Comparison of ENCODE assay signal across 13 cellular contexts in genomic region chr16:30428055-30428454, GRCh38. TPM values are rescaled to one million over a fixed set of nuclear protein-coding genes. Genes with fewer than 3 reads are reported as not detected.
DNase-seq lines count a peak whose midpoint lies in the region; ATAC-seq lines count a peak whose summit lies in the region.
"Had no signal": no experiment of that assay in that cellular context is flagged by ENCODE, and none has a peak within 500 bp of the region (broad histone marks: within the 10 kb centered on the region; RNA-seq: fewer than 3 reads in every experiment).

No MANE protein-coding gene starts in this region.

- no peak overlapping the region for H3K4me3 ChIP-seq in CD4-positive, CD25-positive, alpha-beta regulatory T cell (ENCODE audit: low read depth, low read length)
- H3K4me3 ChIP-seq: testis had no signal

- no peak for DNase-seq in CD4-positive, CD25-positive, alpha-beta regulatory T cell
- no peak for DNase-seq in GM19238 (ENCODE audit: insufficient read length, low spot score)
- DNase-seq in NCI-H524 (lab: John Stamatoyannopoulos, UW), result no peak
- DNase-seq: COR-L47, heart left ventricle, left colon, NCI-H526, testis had no signal

- intact Hi-C loops in dendritic cell treated with granulocyte-macrophage colony-stimulating factor and Interleukin-4, amounts not matched to agents 40 ng/mL and 50 ng/mL, for 4 days (cut with micrococcal nuclease), result no loop called here

- H3K27me3 Mint-ChIP-seq in CD4-positive, CD25-positive, alpha-beta regulatory T cell, result no peaks in the 10 kb centered on the region
- no peaks in the 10 kb centered on the region for H3K27me3 Mint-ChIP-seq in IgD-negative memory B cell
- H3K27me3 Mint-ChIP-seq in dendritic cell treated with granulocyte-macrophage colony-stimulating factor and Interleukin-4, amounts not matched to agents 40 ng/mL and 50 ng/mL, for 4 days, result no peaks in the 10 kb centered on the region

- peaks cover 16% of the 10 kb centered on the region for H3K36me3 ChIP-seq in CD4-positive, CD25-positive, alpha-beta regulatory T cell (ENCODE audit: control insufficient read depth, insufficient read depth, low read length)

- H3K4me1 ChIP-seq in CD4-positive, CD25-positive, alpha-beta regulatory T cell (ENCODE audit: control insufficient read depth, insufficient read depth, low read length, poor library complexity, severe bottlenecking), result peaks cover 20% of the 10 kb centered on the region

- H3K36me3 Mint-ChIP-seq in CD4-positive, CD25-positive, alpha-beta regulatory T cell, result peaks cover 25% of the 10 kb centered on the region
- peaks cover 4% of the 10 kb centered on the region for H3K36me3 Mint-ChIP-seq in IgD-negative memory B cell
- peaks cover 32% of the 10 kb centered on the region for H3K36me3 Mint-ChIP-seq in dendritic cell treated with granulocyte-macrophage colony-stimulating factor and Interleukin-4, amounts not matched to agents 40 ng/mL and 50 ng/mL, for 4 days (ENCODE audit: low read depth)

- H3K9me3 Mint-ChIP-seq in CD4-positive, CD25-positive, alpha-beta regulatory T cell, result no peaks in the 10 kb centered on the region
- no peaks in the 10 kb centered on the region for H3K9me3 Mint-ChIP-seq in IgD-negative memory B cell
- H3K9me3 Mint-ChIP-seq in dendritic cell treated with granulocyte-macrophage colony-stimulating factor and Interleukin-4, amounts not matched to agents 40 ng/mL and 50 ng/mL, for 4 days, result no peaks in the 10 kb centered on the region

- peaks cover 4 to 12% (median 9%) of the 10 kb centered on the region in 4 donors for H3K4me1 Mint-ChIP-seq in CD4-positive, CD25-positive, alpha-beta regulatory T cell
- H3K4me1 Mint-ChIP-seq in IgD-negative memory B cell, result peaks cover 0 to 13% (median 12%) of the 10 kb centered on the region in 3 donors
- H3K4me1 Mint-ChIP-seq in dendritic cell treated with granulocyte-macrophage colony-stimulating factor and Interleukin-4, amounts not matched to agents 40 ng/mL and 50 ng/mL, for 4 days (ENCODE audit: low read depth), result peaks cover 12% of the 10 kb centered on the region

- H3K4me3 Mint-ChIP-seq in CD4-positive, CD25-positive, alpha-beta regulatory T cell, result peak overlapping the region in 3 of 4 donors; percentile 61 to 71 (median 65)
- peak overlapping the region in 3 of 4 donors; percentile 41 to 86 (median 74) for H3K4me3 Mint-ChIP-seq in IgD-negative memory B cell
- H3K4me3 Mint-ChIP-seq in dendritic cell treated with granulocyte-macrophage colony-stimulating factor and Interleukin-4, amounts not matched to agents 40 ng/mL and 50 ng/mL, for 4 days, result no peak overlapping the region

- ATAC-seq in CD4-positive, CD25-positive, alpha-beta regulatory T cell (ENCODE audit: low read depth in 2 of 2), result no peak
- ATAC-seq in GM18907 (IDR thresholded peaks at IDR 0.05; ENCODE audit: unreplicated experiment), result no peak
- ATAC-seq: heart left ventricle, left colon had no signal

- peak overlapping the region; percentile 7 to 63 (median 28) for H3K27ac Mint-ChIP-seq in CD4-positive, CD25-positive, alpha-beta regulatory T cell
- H3K27ac Mint-ChIP-seq in IgD-negative memory B cell, result peak overlapping the region in 2 of 3 donors; percentile 6 to 59
- H3K27ac Mint-ChIP-seq in dendritic cell treated with granulocyte-macrophage colony-stimulating factor and Interleukin-4, amounts not matched to agents 40 ng/mL and 50 ng/mL, for 4 days, result peak overlapping the region; percentile 2

- no peaks in the 10 kb centered on the region for H3K27me3 ChIP-seq in CD4-positive, CD25-positive, alpha-beta regulatory T cell (ENCODE audit: control insufficient read depth, insufficient read depth, low read length)
- H3K27me3 ChIP-seq: heart left ventricle, testis had no signal

- no peaks in the 10 kb centered on the region for H3K9me3 ChIP-seq in CD4-positive, CD25-positive, alpha-beta regulatory T cell (ENCODE audit: control insufficient read depth in 2 of 2, low read length in 2 of 2)
- H3K9me3 ChIP-seq: heart left ventricle, testis had no signal

- H3K27ac ChIP-seq in CD4-positive, CD25-positive, alpha-beta regulatory T cell (ENCODE audit: insufficient read depth, low read length, poor library complexity, severe bottlenecking), result no peak overlapping the region
- H3K27ac ChIP-seq: testis had no signal

RNA-seq across cellular contexts. Expression of gene DCTPP1, which starts 1.8 kb away (rescaled TPM):
- 20.1 TPM for total RNA-seq in CD4-positive, CD25-positive, alpha-beta regulatory T cell
- polyA plus RNA-seq in CD4-positive, CD25-positive, alpha-beta regulatory T cell, result 100 to 1,000 TPM in 3 of 4 donors, 10 to 100 TPM in 1; 93.5 to 110 (median 103) TPM
- polyA plus RNA-seq in IgD-negative memory B cell, result 137 TPM

RNA-seq across cellular contexts. Expression of gene SEPHS2, which starts 17.6 kb away (rescaled TPM):
- total RNA-seq in CD4-positive, CD25-positive, alpha-beta regulatory T cell, result 26.0 TPM
- 10 to 100 TPM; 76.4 to 89.8 (median 81.5) TPM for polyA plus RNA-seq in CD4-positive, CD25-positive, alpha-beta regulatory T cell
- polyA plus RNA-seq in IgD-negative memory B cell, result 64.0 TPM

RNA-seq across cellular contexts. Expression of gene ZNF771, which starts 20.6 kb away (rescaled TPM):
- total RNA-seq in CD4-positive, CD25-positive, alpha-beta regulatory T cell, result 2.3 TPM
- 1 to 10 TPM; 1.7 to 3.8 (median 3.3) TPM for polyA plus RNA-seq in CD4-positive, CD25-positive, alpha-beta regulatory T cell
- 4.8 TPM for polyA plus RNA-seq in IgD-negative memory B cell

RNA-seq across cellular contexts. Expression of gene ZNF48, which starts 32.8 kb away (rescaled TPM):
- total RNA-seq in CD4-positive, CD25-positive, alpha-beta regulatory T cell, result 6.0 TPM
- polyA plus RNA-seq in CD4-positive, CD25-positive, alpha-beta regulatory T cell, result 1 to 10 TPM; 4.5 to 8.0 (median 6.7) TPM
- polyA plus RNA-seq in IgD-negative memory B cell, result 9.7 TPM

RNA-seq across cellular contexts. Expression of gene ITGAL, which starts 44.5 kb away (rescaled TPM):
- total RNA-seq in CD4-positive, CD25-positive, alpha-beta regulatory T cell, result 393 TPM
- 100 to 1,000 TPM; 106 to 155 (median 116) TPM for polyA plus RNA-seq in CD4-positive, CD25-positive, alpha-beta regulatory T cell
- polyA plus RNA-seq in IgD-negative memory B cell, result 51.9 TPM
- total RNA-seq: epithelial cell of proximal tubule had no signal
- polyA plus RNA-seq: neural cell had no signal
